9 cellular contexts compared by ENCODE assay signal in genomic region chr5:115068239-115069086, GRCh38.
DNase-seq lines count a peak whose midpoint lies in the region; ATAC-seq, FAIRE-seq and TF ChIP-seq lines count a peak whose summit lies in the region.
"Had no signal": no experiment of that assay in that cellular context is flagged by ENCODE, and none has a peak within 500 bp of the region (broad histone marks: within the 10 kb centered on the region; RNA-seq: fewer than 3 reads in every experiment).

No MANE protein-coding gene starts in this region.

- peak overlapping the region; percentile 44 for H3K27ac Mint-ChIP-seq in activated T-helper 17 cell treated with anti-CD3 and anti-CD28 coated beads, Interleukin-2, amount 50 U/mL, for 72 hours
- H3K27ac Mint-ChIP-seq: T-helper 1 cell treated with Interleukin-12 subunit alpha and Interleukin-12 subunit beta and Interleukin-4 antibody, amounts not matched to agents 30 μg/mL and 1 μg/mL, for 36 hours had no signal

- DNase-seq in HFF-Myc (ENCODE audit: extremely low read depth, low read depth), result peak; percentile 42
- DNase-seq in MV-4-11 (lab: John Stamatoyannopoulos, UW), result peak; percentile 84
- DNase-seq in pancreas, result peak in 2 of 6 donors; percentile 3 to 35
- no peak for DNase-seq in hypothalamus (lab: John Stamatoyannopoulos, UW)
- DNase-seq in H7, result no peak

- FAIRE-seq in pancreas (lab: Jason Lieb, UNC), result no peak

- WGBS in pancreas, 2 donors, result 71 to 75% methylated on average over 14 of the region's 14 CpGs
- WGBS in gastroesophageal sphincter (ENCODE audit: low coverage in 1 of 2), 2 donors, result 84 to 94% methylated on average over 8 to 9 of the region's 14 CpGs

- H3K9me3 ChIP-seq in pancreas, result no peaks in the 10 kb centered on the region
- H3K9me3 ChIP-seq in gastroesophageal sphincter, result no peaks in the 10 kb centered on the region

- H3K27ac ChIP-seq in pancreas, result no peak overlapping the region
- no peak overlapping the region for H3K27ac ChIP-seq in gastroesophageal sphincter

- peaks cover 26% of the 10 kb centered on the region for H3K27me3 Mint-ChIP-seq in activated T-helper 17 cell treated with anti-CD3 and anti-CD28 coated beads, Interleukin-2, amount 50 U/mL, for 72 hours

- no peak for TF ChIP-seq EP300 in gastroesophageal sphincter (IDR thresholded peaks at IDR 0.05)

- no peak overlapping the region for H3K4me3 ChIP-seq in HFF-Myc (replicated peaks; ENCODE audit: low read depth, low read length)
- no peak overlapping the region for H3K4me3 ChIP-seq in pancreas
- no peak overlapping the region for H3K4me3 ChIP-seq in H7 (ENCODE audit: insufficient read depth, low read depth, low read length)
- H3K4me3 ChIP-seq in gastroesophageal sphincter, result no peak overlapping the region

- H3K4me1 ChIP-seq in pancreas (no peaks in the 10 kb centered on the region), gastroesophageal sphincter (no peaks in the 10 kb centered on the region)

- peak; percentile 83 for ATAC-seq in GM18861 (IDR thresholded peaks at IDR 0.05; ENCODE audit: unreplicated experiment)
- peak; percentile 83 for ATAC-seq in activated T-helper 17 cell treated with anti-CD3 and anti-CD28 coated beads, Interleukin-2, amount 50 U/mL, for 72 hours (replicated peaks)
- peak; percentile 31 to 55 (median 42) for ATAC-seq in pancreas
- no peak for ATAC-seq in gastroesophageal sphincter

- H3K36me3 ChIP-seq in pancreas (no peaks in the 10 kb centered on the region), H7 (replicated peaks; ENCODE audit: control insufficient read depth, insufficient read depth, low read length) (no peaks in the 10 kb centered on the region), gastroesophageal sphincter (no peaks in the 10 kb centered on the region)

- H3K36me3 Mint-ChIP-seq in activated T-helper 17 cell treated with anti-CD3 and anti-CD28 coated beads, Interleukin-2, amount 50 U/mL, for 72 hours (ENCODE audit: low read depth), result no peaks in the 10 kb centered on the region

- H3K4me1 Mint-ChIP-seq in activated T-helper 17 cell treated with anti-CD3 and anti-CD28 coated beads, Interleukin-2, amount 50 U/mL, for 72 hours, result peaks cover 13% of the 10 kb centered on the region

- peak overlapping the region; percentile 48 for H3K4me3 Mint-ChIP-seq in activated T-helper 17 cell treated with anti-CD3 and anti-CD28 coated beads, Interleukin-2, amount 50 U/mL, for 72 hours
- H3K4me3 Mint-ChIP-seq: T-helper 1 cell treated with Interleukin-12 subunit alpha and Interleukin-12 subunit beta and Interleukin-4 antibody, amounts not matched to agents 30 μg/mL and 1 μg/mL, for 36 hours had no signal

- TF ChIP-seq POLR2A in gastroesophageal sphincter (IDR thresholded peaks at IDR 0.05), result no peak

- H3K27me3 ChIP-seq in pancreas (no peaks in the 10 kb centered on the region), H7 (ENCODE audit: control insufficient read depth, insufficient read depth, low read length) (no peaks in the 10 kb centered on the region), gastroesophageal sphincter (peaks cover 4% of the 10 kb centered on the region)

- intact Hi-C loops in pancreas (cut with DNase I), result no loop called here

- TF ChIP-seq CTCF in HFF-Myc (IDR thresholded peaks at IDR 0.05; ENCODE audit: low read depth, low read length, missing control alignments) (no peak), pancreas (IDR thresholded peaks at IDR 0.05) (no peak), gastroesophageal sphincter (IDR thresholded peaks at IDR 0.05) (no peak)

- H3K9me3 Mint-ChIP-seq in activated T-helper 17 cell treated with anti-CD3 and anti-CD28 coated beads, Interleukin-2, amount 50 U/mL, for 72 hours, result no peaks in the 10 kb centered on the region
- H3K9me3 Mint-ChIP-seq: T-helper 1 cell treated with Interleukin-12 subunit alpha and Interleukin-12 subunit beta and Interleukin-4 antibody, amounts not matched to agents 30 μg/mL and 1 μg/mL, for 36 hours had no signal

Comparison
In these comparisons a context has a peak if more than half of its experiments do, and no peak if none do; other contexts are left out.
1. DNase-seq: peak in HFF-Myc (single experiment) and MV-4-11 (single experiment); none in hypothalamus (0 of 51) and H7 (single experiment).